In genomic region chr10:46304671-46305429, GRCh38 we compare ENCODE assay signal across 21 cellular contexts. TPM values are rescaled to one million over a fixed set of nuclear protein-coding genes. Genes with fewer than 3 reads are reported as not detected.
DNase-seq lines count a peak whose midpoint lies in the region; ATAC-seq and TF ChIP-seq lines count a peak whose summit lies in the region.
"Had no signal": no experiment of that assay in that cellular context is flagged by ENCODE, and none has a peak within 500 bp of the region (broad histone marks: within the 10 kb centered on the region; RNA-seq: fewer than 3 reads in every experiment).

No MANE protein-coding gene starts in this region.

- POLR2A ChIA-PET in SK-N-SH (lab: Yijun Ruan, JAX) = no interaction called here
- POLR2A ChIA-PET in IMR-90 (lab: Charles Lee; ENCODE audit: unreplicated experiment) = no interaction called here

- 65% methylated on average over 6 of the region's 9 CpGs for WGBS in SK-N-SH (ENCODE audit: low lambda C conversion rate)
- 71% methylated on average over 6 of the region's 9 CpGs; no CpG with 5 or more reads in 1 of the 2 experiments for WGBS in IMR-90 (ENCODE audit: extremely low coverage in 2 of 2, insufficient read length in 1 of 2), 2 experiments

- H3K4me3 Mint-ChIP-seq in Calu3 (ENCODE audit: low read depth, unreplicated experiment) = no peak overlapping the region
- H3K4me3 Mint-ChIP-seq: CD14-positive monocyte had no signal

- dilution Hi-C loops in IMR-90 (cut with HindIII; ENCODE audit: low sequenced_read_pairs, unreplicated experiment) = no loop called here

- TF ChIP-seq RAD21 in SK-N-SH (IDR thresholded peaks at IDR 0.05; ENCODE audit: low read length) = peak; percentile 28
- TF ChIP-seq RAD21 in IMR-90 (IDR thresholded peaks at IDR 0.05; ENCODE audit: low read length) = no peak

- H4K91ac ChIP-seq in IMR-90 (ENCODE audit: insufficient read depth, low read depth, low read length) = no peak overlapping the region

- DNase-seq in SK-N-SH (peak; percentile 81), IMR-90 (no peak), foreskin keratinocyte (no peak), NAMALWA (ENCODE audit: low spot score) (no peak), Calu3 (no peak)
- DNase-seq: 8988T, DMS153, GF-D8, GOT3, NCI-H1105, NCI-H2081, NCI-H2171 treated with DMSO at 0.1 percent for 48 hours, SHP77 had no signal

- TF ChIP-seq EP300 in SK-N-SH (IDR thresholded peaks at IDR 0.05; ENCODE audit: borderline replicate concordance in 1 of 2, low read depth in 1 of 2, low read length in 1 of 2) = no peak

- no peak overlapping the region for H2BK120ac ChIP-seq in IMR-90 (ENCODE audit: low read depth, low read length)

- H3K9ac ChIP-seq in SK-N-SH = no peak overlapping the region
- H3K9ac ChIP-seq in IMR-90 (ENCODE audit: low read depth, low read length) = no peak overlapping the region
- H3K9ac ChIP-seq in parathyroid adenoma = no peak overlapping the region

- no peak overlapping the region for H2AK9ac ChIP-seq in IMR-90 (replicated peaks; ENCODE audit: low read depth, low read length, poor library complexity)

- no peaks in the 10 kb centered on the region for H3K9me3 ChIP-seq in SK-N-SH
- H3K9me3 ChIP-seq in IMR-90 (ENCODE audit: control insufficient read depth, insufficient read depth, low read length) = no peaks in the 10 kb centered on the region
- no peaks in the 10 kb centered on the region for H3K9me3 ChIP-seq in parathyroid adenoma (ENCODE audit: control insufficient read depth, low read length)

- CTCF ChIA-PET in SK-N-SH (lab: Yijun Ruan, JAX) (interaction anchor here (1.3 kb wide), 1 partner anchor 76 kb away, joined by 4 read pairs; no protein-coding TSS in a partner anchor), IMR-90 (lab: Yijun Ruan, JAX) (no interaction called here), Calu3 (lab: Charles Lee) (no interaction called here)

- H3K4me2 ChIP-seq in SK-N-SH = no peak overlapping the region
- H3K4me2 ChIP-seq in IMR-90 (ENCODE audit: low read depth, low read length) = no peak overlapping the region
- no peak overlapping the region for H3K4me2 ChIP-seq in parathyroid adenoma (ENCODE audit: low read length)

- no peak overlapping the region for H2BK5ac ChIP-seq in IMR-90 (ENCODE audit: low read depth, low read length, poor library complexity, severe bottlenecking)

- no peak overlapping the region for H3K56ac ChIP-seq in IMR-90 (ENCODE audit: extremely low read depth, insufficient read depth, low read length)

- H3K4me3 ChIP-seq in SK-N-SH (ENCODE audit: low read depth in 2 of 2, low read length in 1 of 2) = no peak overlapping the region
- H3K4me3 ChIP-seq in IMR-90 (ENCODE audit: insufficient read depth, low read depth, low read length) = no peak overlapping the region
- no peak overlapping the region for H3K4me3 ChIP-seq in parathyroid adenoma (ENCODE audit: low read depth, low read length)

- no peaks in the 10 kb centered on the region for H3K9me2 ChIP-seq in SK-N-SH

- peaks cover 39% of the 10 kb centered on the region for H3K27me3 Mint-ChIP-seq in Calu3 (ENCODE audit: unreplicated experiment)

- H3K36me3 ChIP-seq in SK-N-SH (replicated peaks in 1 of 2; ENCODE audit: control insufficient read depth in 1 of 2, insufficient read depth in 2 of 2, low read length in 1 of 2) (no peaks in the 10 kb centered on the region), IMR-90 (ENCODE audit: control insufficient read depth, insufficient read depth, low read length) (no peaks in the 10 kb centered on the region), parathyroid adenoma (ENCODE audit: control insufficient read depth, insufficient read depth, low read length) (no peaks in the 10 kb centered on the region)

- H3K27ac Mint-ChIP-seq in Calu3 (ENCODE audit: unreplicated experiment) = no peak overlapping the region

- H3K4ac ChIP-seq in IMR-90 (ENCODE audit: low read depth, low read length) = no peak overlapping the region

- no peaks in the 10 kb centered on the region for H3K79me1 ChIP-seq in IMR-90 (ENCODE audit: low read depth in 1 of 2, low read length in 2 of 2)

- H3K79me2 ChIP-seq in SK-N-SH (ENCODE audit: insufficient read depth) (no peaks in the 10 kb centered on the region), parathyroid adenoma (no peaks in the 10 kb centered on the region)

- ATAC-seq in SK-N-SH treated with all-trans-retinoic acid at 6 μM for 48 hours (no peak), IMR-90 (ENCODE audit: low read depth) (peak; percentile 12; the same call in 1 of the 2 replicates), foreskin keratinocyte (no peak), GM19351 (IDR thresholded peaks at IDR 0.05; ENCODE audit: unreplicated experiment) (no peak)

- H3K14ac ChIP-seq in IMR-90 (replicated peaks; ENCODE audit: low read depth, low read length) = no peak overlapping the region

- H2AFZ ChIP-seq in SK-N-SH (ENCODE audit: low read depth) (no peak overlapping the region), IMR-90 (replicated peaks; ENCODE audit: low read length, poor library complexity) (no peak overlapping the region), parathyroid adenoma (peak overlapping the region; percentile 4)

- no peak overlapping the region for H4K8ac ChIP-seq in IMR-90 (ENCODE audit: low read depth in 2 of 2, low read length in 2 of 2)

- H3K4me1 ChIP-seq in SK-N-SH (ENCODE audit: control insufficient read depth in 1 of 2, insufficient read depth in 2 of 2, low read depth in 1 of 2, low read length in 1 of 2) (peaks cover 0 to 4% of the 10 kb centered on the region in 2 experiments; a peak in 1 of 4 replicates), IMR-90 (ENCODE audit: control insufficient read depth, insufficient read depth, low read length) (peaks cover 2% of the 10 kb centered on the region; the same call in 1 of the 2 replicates), foreskin keratinocyte (no peaks in the 10 kb centered on the region), parathyroid adenoma (peaks cover 47% of the 10 kb centered on the region)

- no peak overlapping the region for H4K5ac ChIP-seq in IMR-90 (ENCODE audit: low read depth, low read length)

- H3K27me3 ChIP-seq in SK-N-SH (ENCODE audit: insufficient read depth) (no peaks in the 10 kb centered on the region; the same call in 1 of the 2 replicates), IMR-90 (ENCODE audit: control insufficient read depth, insufficient read depth, low read length) (peaks cover 6% of the 10 kb centered on the region; the same call in 1 of the 2 replicates), foreskin keratinocyte (peaks cover 49% of the 10 kb centered on the region), parathyroid adenoma (ENCODE audit: control insufficient read depth, insufficient read depth, low read length) (no peaks in the 10 kb centered on the region)

- no peaks in the 10 kb centered on the region for H3K36me3 Mint-ChIP-seq in Calu3 (ENCODE audit: insufficient read depth, unreplicated experiment)
- H3K36me3 Mint-ChIP-seq: CD14-positive monocyte had no signal

- H2BK20ac ChIP-seq in IMR-90 (ENCODE audit: low read depth, low read length) = no peak overlapping the region

- no peak for TF ChIP-seq POLR2A in IMR-90 (IDR thresholded peaks at IDR 0.05; ENCODE audit: low read depth, low read length)

- H3K9me3 Mint-ChIP-seq in Calu3 (ENCODE audit: low read depth, unreplicated experiment) = no peaks in the 10 kb centered on the region
- H3K9me3 Mint-ChIP-seq: CD14-positive monocyte had no signal

- H4K20me1 ChIP-seq in SK-N-SH (ENCODE audit: insufficient read depth) (no peaks in the 10 kb centered on the region), IMR-90 (ENCODE audit: insufficient read depth, low read length) (no peaks in the 10 kb centered on the region)

- H3K18ac ChIP-seq in IMR-90 (ENCODE audit: low read depth, low read length) = no peak overlapping the region

- H3K9me1 ChIP-seq in IMR-90 (ENCODE audit: insufficient read depth, low read length) = no peaks in the 10 kb centered on the region; the same call in 1 of the 2 replicates

- intact Hi-C loops in IMR-90 (cut with micrococcal nuclease) = no loop called here
- intact Hi-C loops in Calu3 (cut with micrococcal nuclease; ENCODE audit: unreplicated experiment) = no loop called here

- in situ Hi-C loops in IMR-90 (cut with MboI; ENCODE audit: low sequenced_read_pairs) = no loop called here

- H3K27ac ChIP-seq in SK-N-SH (ENCODE audit: low read depth in 2 of 2, low read length in 1 of 2) = no peak overlapping the region
- H3K27ac ChIP-seq in IMR-90 (ENCODE audit: insufficient read depth, low read length) = no peak overlapping the region
- H3K27ac ChIP-seq in foreskin keratinocyte = no peak overlapping the region
- H3K27ac ChIP-seq in parathyroid adenoma = peak overlapping the region; percentile 57

- TF ChIP-seq CTCF in SK-N-SH (IDR thresholded peaks at IDR 0.05) (no peak), IMR-90 (conservative IDR thresholded peaks at IDR 0.05; ENCODE audit: low read depth, low read length) (no peak), foreskin keratinocyte (conservative IDR thresholded peaks at IDR 0.05) (peak; percentile 2), parathyroid adenoma (IDR thresholded peaks at IDR 0.05) (no peak), Calu3 (IDR thresholded peaks at IDR 0.05; ENCODE audit: unreplicated experiment) (no peak)

- BruUV-seq in IMR-90 (replicated peaks; lab: Mats Ljungman, UMichigan) (no TSS peak), Calu3 (replicated peaks; lab: Mats Ljungman, UMichigan) (no TSS peak)

- H2AK5ac ChIP-seq in IMR-90 (ENCODE audit: low read depth, low read length) = no peak overlapping the region

- no peak overlapping the region for H3K23ac ChIP-seq in IMR-90 (ENCODE audit: low read depth, low read length)

- H3F3A ChIP-seq in SK-N-SH (replicated peaks; ENCODE audit: insufficient read depth) = no peaks in the 10 kb centered on the region

- peaks cover 10% of the 10 kb centered on the region for H3K4me1 Mint-ChIP-seq in Calu3 (ENCODE audit: low read depth, unreplicated experiment)

- no peak overlapping the region for H2BK15ac ChIP-seq in IMR-90 (ENCODE audit: low read depth, low read length)

TF ChIP-seq in SK-N-SH, 30 proteins besides CTCF, POLR2A, EP300 and RAD21 (continues in another document):
- no peak for TF ChIP-seq MEF2A (IDR thresholded peaks at IDR 0.05; ENCODE audit: borderline replicate concordance, low read depth)
- TF ChIP-seq TEAD4 (IDR thresholded peaks at IDR 0.05; ENCODE audit: borderline replicate concordance, insufficient read depth) = no peak

TF ChIP-seq in SK-N-SH treated with all-trans-retinoic acid at 6 μM for 48 hours, 23 proteins besides CTCF, POLR2A, EP300 and RAD21 (continues in another document):
- TF ChIP-seq TOX (CRISPR knock-in tag; IDR thresholded peaks at IDR 0.05; ENCODE audit: borderline replicate concordance) (no peak), TCF4 (CRISPR knock-in tag; IDR thresholded peaks at IDR 0.05; ENCODE audit: borderline replicate concordance) (no peak)

RNA-seq across cellular contexts. Expression of gene ANTXRL, which starts 18.1 kb away (rescaled TPM):
- not detected in 2 replicates for polyA plus RNA-seq in SK-N-SH (2012; rRNA removed)
- polyA plus RNA-seq in SK-N-SH (2012; cell fraction: cytosol; rRNA removed) = not detected in 2 replicates
- polyA plus RNA-seq in SK-N-SH (2012; cell fraction: nucleus; rRNA removed) = 0.02 TPM in 1 of 2 replicates, not detected in the other
- not detected in 2 replicates for total RNA-seq in IMR-90 (2012; rRNA removed)
- polyA plus RNA-seq in IMR-90 (2012; rRNA removed) = not detected in 2 replicates
- polyA plus RNA-seq in IMR-90 (2012; cell fraction: cytosol; rRNA removed) = not detected in 2 replicates
- polyA plus RNA-seq in IMR-90 (2012; cell fraction: nucleus; rRNA removed; ENCODE audit: low replicate concordance) = 0.03 TPM in 1 of 2 replicates, not detected in the other
- total RNA-seq in foreskin keratinocyte = not detected in 2 replicates
- polyA plus RNA-seq in foreskin keratinocyte = not detected in 2 replicates
- not detected in 2 replicates for total RNA-seq in Calu3 (2022)
- total RNA-seq: Daoy, LHCN-M2, NCI-H460 had no signal
- polyA plus RNA-seq: AG04450, CD14-positive monocyte had no signal
